Comparison of ENCODE assay signal across 8 cellular contexts in the genomic region with DNA sequence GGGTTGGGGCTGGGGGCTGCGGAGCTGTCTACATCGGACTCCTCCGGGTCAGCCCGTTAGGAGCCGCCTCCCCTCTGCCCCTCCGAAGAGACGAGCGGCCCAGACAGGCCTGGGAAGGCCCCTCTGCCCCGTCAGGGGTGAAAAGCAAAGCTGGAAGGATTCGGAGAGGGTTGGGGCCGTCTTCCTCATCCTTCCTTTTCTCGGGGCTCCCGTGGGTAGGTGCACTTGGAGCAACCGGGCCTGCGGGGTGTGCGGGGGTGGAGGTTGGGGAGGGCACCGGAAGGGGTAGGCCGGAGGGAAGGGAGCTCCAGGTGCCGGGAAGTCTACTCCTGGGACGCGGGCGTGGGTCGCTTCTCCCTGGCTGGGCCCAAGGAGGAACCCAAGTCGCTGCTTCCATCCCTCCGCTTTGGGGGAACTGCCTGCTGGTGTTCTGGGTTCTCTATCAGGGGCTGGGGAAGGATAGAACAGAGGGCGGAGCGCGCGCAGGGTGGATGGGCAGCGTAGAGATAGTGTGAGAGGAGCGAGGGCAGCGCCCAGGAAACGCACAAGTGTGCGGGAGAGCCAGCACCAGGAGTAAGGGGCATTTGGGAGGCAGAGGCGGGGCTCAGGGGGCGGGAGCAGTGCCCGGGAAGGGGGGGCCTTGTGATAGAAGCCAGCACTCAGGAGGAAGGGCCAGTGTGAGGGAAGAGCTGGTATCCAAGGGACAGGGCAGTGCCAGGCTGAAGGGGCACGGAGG. TPM values are rescaled to one million over a fixed set of nuclear protein-coding genes. Genes with fewer than 3 reads are reported as not detected.
A peak's percentile ranks its signal among the peaks of the same experiment; 100 is the strongest.
DNase-seq lines count a peak whose midpoint lies in the region; ATAC-seq, FAIRE-seq and TF ChIP-seq lines count a peak whose summit lies in the region.

No MANE protein-coding gene starts in this region.

- H3K36me3 Mint-ChIP-seq in activated naive CD4-positive, alpha-beta T cell treated with anti-CD3 and anti-CD28 coated beads, Interleukin-2, amount 10 ng/mL, durations not matched to agents 7 days and 5 days = peaks cover 26% of the 10 kb centered on the region
- H3K36me3 Mint-ChIP-seq in osteocyte (ENCODE audit: unreplicated experiment) = peaks cover 15% of the 10 kb centered on the region

- H3K4me2 ChIP-seq in OCI-LY3 (ENCODE audit: low read length) = peak overlapping the region; percentile 94

- no peaks in the 10 kb centered on the region for H3K27me3 ChIP-seq in OCI-LY3 (ENCODE audit: low read depth, low read length)

- CTCF ChIA-PET in activated naive CD4-positive, alpha-beta T cell treated with anti-CD3 and anti-CD28 coated beads, Interleukin-2, amount 10 ng/mL, durations not matched to agents 7 days and 5 days (lab: Charles Lee) = interaction anchor here (1.1 to 2.0 kb wide), 3 partner anchors 10 to 180 kb away, joined by 3 to 6 read pairs (median 3); no protein-coding TSS in a partner anchor

- DNase-seq in SKM-1 treated with dmso at 0.1 percent for 144 hours (lab: John Stamatoyannopoulos, UW; ENCODE audit: unreplicated experiment) (peak; percentile 39), SKM-1 (lab: John Stamatoyannopoulos, UW; ENCODE audit: unreplicated experiment) (no peak), germinal center (ENCODE audit: low spot score) (peak; percentile 36), osteocyte (ENCODE audit: extremely low spot score, unreplicated experiment) (no peak), urothelium cell line (ENCODE audit: low spot score) (peak; percentile 71)
- DNase-seq in activated naive CD4-positive, alpha-beta T cell treated with anti-CD3 and anti-CD28 coated beads, Interleukin-2, amount 10 ng/mL, durations not matched to agents 7 days and 5 days = peak; percentile 63

- peak; percentile 6 for ATAC-seq in HG03460 (IDR thresholded peaks at IDR 0.05; ENCODE audit: unreplicated experiment)

- FAIRE-seq in urothelium cell line (lab: Jason Lieb, UNC) = peak; percentile 40

- peak overlapping the region; percentile 89 for H3K27ac ChIP-seq in OCI-LY3 (ENCODE audit: low read length)

- peak overlapping the region; percentile 86 for H3K4me3 ChIP-seq in OCI-LY3 (ENCODE audit: low read length)

- peak overlapping the region; percentile 92 for H3K27ac Mint-ChIP-seq in activated naive CD4-positive, alpha-beta T cell treated with anti-CD3 and anti-CD28 coated beads, Interleukin-2, amount 10 ng/mL, durations not matched to agents 7 days and 5 days
- H3K27ac Mint-ChIP-seq in osteocyte (ENCODE audit: unreplicated experiment) = peak overlapping the region; percentile 98

- peak overlapping the region; percentile 91 for H3K4me3 Mint-ChIP-seq in activated naive CD4-positive, alpha-beta T cell treated with anti-CD3 and anti-CD28 coated beads, Interleukin-2, amount 10 ng/mL, durations not matched to agents 7 days and 5 days
- peak overlapping the region; percentile 96 for H3K4me3 Mint-ChIP-seq in osteocyte (ENCODE audit: unreplicated experiment)

- no peaks in the 10 kb centered on the region for H3K9me3 ChIP-seq in OCI-LY3 (ENCODE audit: insufficient read depth, low read length)

- H3K9me3 Mint-ChIP-seq in activated naive CD4-positive, alpha-beta T cell treated with anti-CD3 and anti-CD28 coated beads, Interleukin-2, amount 10 ng/mL, durations not matched to agents 7 days and 5 days = no peaks in the 10 kb centered on the region
- no peaks in the 10 kb centered on the region for H3K9me3 Mint-ChIP-seq in osteocyte (ENCODE audit: unreplicated experiment)

- H4K20me1 ChIP-seq in OCI-LY3 (ENCODE audit: insufficient read depth, low read length) = 0 out of 2 replicates have a peak, but pooled peaks cover 4% of the 10 kb centered on the region

- TF ChIP-seq CTCF in OCI-LY3 (IDR thresholded peaks at IDR 0.05; ENCODE audit: low read depth, low read length) (no peak), osteocyte (IDR thresholded peaks at IDR 0.05) (no peak)

- peaks cover 34% of the 10 kb centered on the region for H3K4me1 Mint-ChIP-seq in activated naive CD4-positive, alpha-beta T cell treated with anti-CD3 and anti-CD28 coated beads, Interleukin-2, amount 10 ng/mL, durations not matched to agents 7 days and 5 days
- H3K4me1 Mint-ChIP-seq in osteocyte (ENCODE audit: unreplicated experiment) = peaks cover 37% of the 10 kb centered on the region

- peak overlapping the region; percentile 89 for H3K9ac ChIP-seq in OCI-LY3 (ENCODE audit: low read length)

- H2AFZ ChIP-seq in OCI-LY3 (ENCODE audit: low read depth, low read length) = no peak overlapping the region; the same call in 1 of the 2 replicates

- peaks cover 46% of the 10 kb centered on the region for H3K79me2 ChIP-seq in OCI-LY3 (ENCODE audit: low read length)

- H3K4me1 ChIP-seq in OCI-LY3 (ENCODE audit: low read length) = peaks cover 16% of the 10 kb centered on the region

- H3K27me3 Mint-ChIP-seq in activated naive CD4-positive, alpha-beta T cell treated with anti-CD3 and anti-CD28 coated beads, Interleukin-2, amount 10 ng/mL, durations not matched to agents 7 days and 5 days = peaks cover 29% of the 10 kb centered on the region
- H3K27me3 Mint-ChIP-seq in osteocyte (ENCODE audit: unreplicated experiment) = no peaks in the 10 kb centered on the region

- H3K36me3 ChIP-seq in OCI-LY3 (replicated peaks; ENCODE audit: low read depth, low read length) = peaks cover 17% of the 10 kb centered on the region

RNA-seq across cellular contexts. Expression of a gene that starts 0.6 kb away (rescaled TPM):
- 56.4 and 57.7 TPM in 2 replicates for total RNA-seq in osteocyte

RNA-seq across cellular contexts. Expression of a gene that starts 0.7 kb away (rescaled TPM):
- total RNA-seq in osteocyte = 9.4 and 9.7 TPM in 2 replicates

RNA-seq across cellular contexts. Expression of a gene that starts 15.9 kb away (rescaled TPM):
- not detected in 2 replicates for total RNA-seq in osteocyte

RNA-seq across cellular contexts. Expression of a gene that starts 17.8 kb away (rescaled TPM):
- 2.7 and 4.4 TPM in 2 replicates for total RNA-seq in osteocyte

RNA-seq across cellular contexts. Expression of a gene that starts 24.7 kb away (rescaled TPM):
- 10.1 and 11.3 TPM in 2 replicates for total RNA-seq in osteocyte

Comparison
In these comparisons a context has a peak if more than half of its experiments do, and no peak if none do; other contexts are left out.
1. DNase-seq: peak in SKM-1 treated with dmso at 0.1 percent for 144 hours (single experiment), activated naive CD4-positive, alpha-beta T cell treated with anti-CD3 and anti-CD28 coated beads, Interleukin-2, amount 10 ng/mL, durations not matched to agents 7 days and 5 days (single experiment), germinal center (single experiment) and urothelium cell line (single experiment); none in SKM-1 (single experiment) and osteocyte (single experiment).